ENCODE assay signal across 1 cellular context in the genomic region with DNA sequence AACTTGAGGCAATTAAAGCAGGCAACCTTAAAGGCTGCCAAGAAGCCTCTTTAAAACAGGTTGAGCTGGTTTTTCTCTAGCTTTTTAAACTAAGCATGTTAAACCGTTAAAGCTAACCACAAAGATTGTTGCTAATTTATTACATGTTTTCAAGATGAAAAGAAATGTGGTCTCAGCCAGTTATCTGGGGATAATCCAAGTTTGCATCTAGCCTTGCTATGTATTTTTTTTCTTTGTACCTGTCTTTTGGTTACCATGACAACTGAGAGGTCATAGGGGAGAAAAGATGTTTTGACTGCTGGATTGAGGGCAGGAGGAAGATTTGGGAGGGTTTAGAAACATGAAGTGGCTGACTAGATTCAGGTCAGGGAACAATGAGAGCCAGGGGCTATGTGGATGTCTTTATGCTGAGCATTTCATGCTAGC.
TF ChIP-seq lines count a peak whose summit lies in the region.

No MANE protein-coding gene starts in this region.

TF ChIP-seq in SK-N-SH treated with all-trans-retinoic acid at 6 μM for 48 hours, 23 proteins besides CTCF, POLR2A, EP300 and RAD21 (continued from another document):
- TF ChIP-seq, protein P1, sequence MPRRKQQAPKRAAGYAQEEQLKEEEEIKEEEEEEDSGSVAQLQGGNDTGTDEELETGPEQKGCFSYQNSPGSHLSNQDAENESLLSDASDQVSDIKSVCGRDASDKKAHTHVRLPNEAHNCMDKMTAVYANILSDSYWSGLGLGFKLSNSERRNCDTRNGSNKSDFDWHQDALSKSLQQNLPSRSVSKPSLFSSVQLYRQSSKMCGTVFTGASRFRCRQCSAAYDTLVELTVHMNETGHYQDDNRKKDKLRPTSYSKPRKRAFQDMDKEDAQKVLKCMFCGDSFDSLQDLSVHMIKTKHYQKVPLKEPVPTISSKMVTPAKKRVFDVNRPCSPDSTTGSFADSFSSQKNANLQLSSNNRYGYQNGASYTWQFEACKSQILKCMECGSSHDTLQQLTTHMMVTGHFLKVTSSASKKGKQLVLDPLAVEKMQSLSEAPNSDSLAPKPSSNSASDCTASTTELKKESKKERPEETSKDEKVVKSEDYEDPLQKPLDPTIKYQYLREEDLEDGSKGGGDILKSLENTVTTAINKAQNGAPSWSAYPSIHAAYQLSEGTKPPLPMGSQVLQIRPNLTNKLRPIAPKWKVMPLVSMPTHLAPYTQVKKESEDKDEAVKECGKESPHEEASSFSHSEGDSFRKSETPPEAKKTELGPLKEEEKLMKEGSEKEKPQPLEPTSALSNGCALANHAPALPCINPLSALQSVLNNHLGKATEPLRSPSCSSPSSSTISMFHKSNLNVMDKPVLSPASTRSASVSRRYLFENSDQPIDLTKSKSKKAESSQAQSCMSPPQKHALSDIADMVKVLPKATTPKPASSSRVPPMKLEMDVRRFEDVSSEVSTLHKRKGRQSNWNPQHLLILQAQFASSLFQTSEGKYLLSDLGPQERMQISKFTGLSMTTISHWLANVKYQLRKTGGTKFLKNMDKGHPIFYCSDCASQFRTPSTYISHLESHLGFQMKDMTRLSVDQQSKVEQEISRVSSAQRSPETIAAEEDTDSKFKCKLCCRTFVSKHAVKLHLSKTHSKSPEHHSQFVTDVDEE (CRISPR knock-in tag; IDR thresholded peaks at IDR 0.05) = no peak
- TF ChIP-seq ARNTL (CRISPR knock-in tag; IDR thresholded peaks at IDR 0.05; ENCODE audit: borderline replicate concordance, low read depth) = no peak
- TF ChIP-seq, protein P2, sequence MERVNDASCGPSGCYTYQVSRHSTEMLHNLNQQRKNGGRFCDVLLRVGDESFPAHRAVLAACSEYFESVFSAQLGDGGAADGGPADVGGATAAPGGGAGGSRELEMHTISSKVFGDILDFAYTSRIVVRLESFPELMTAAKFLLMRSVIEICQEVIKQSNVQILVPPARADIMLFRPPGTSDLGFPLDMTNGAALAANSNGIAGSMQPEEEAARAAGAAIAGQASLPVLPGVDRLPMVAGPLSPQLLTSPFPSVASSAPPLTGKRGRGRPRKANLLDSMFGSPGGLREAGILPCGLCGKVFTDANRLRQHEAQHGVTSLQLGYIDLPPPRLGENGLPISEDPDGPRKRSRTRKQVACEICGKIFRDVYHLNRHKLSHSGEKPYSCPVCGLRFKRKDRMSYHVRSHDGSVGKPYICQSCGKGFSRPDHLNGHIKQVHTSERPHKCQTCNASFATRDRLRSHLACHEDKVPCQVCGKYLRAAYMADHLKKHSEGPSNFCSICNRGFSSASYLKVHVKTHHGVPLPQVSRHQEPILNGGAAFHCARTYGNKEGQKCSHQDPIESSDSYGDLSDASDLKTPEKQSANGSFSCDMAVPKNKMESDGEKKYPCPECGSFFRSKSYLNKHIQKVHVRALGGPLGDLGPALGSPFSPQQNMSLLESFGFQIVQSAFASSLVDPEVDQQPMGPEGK (CRISPR knock-in tag; IDR thresholded peaks at IDR 0.05; ENCODE audit: borderline replicate concordance) = no peak
- TF ChIP-seq ZNF8 (CRISPR knock-in tag; IDR thresholded peaks at IDR 0.05) = no peak
